Comparison of ENCODE assay signal across 9 cellular contexts in the genomic region with DNA sequence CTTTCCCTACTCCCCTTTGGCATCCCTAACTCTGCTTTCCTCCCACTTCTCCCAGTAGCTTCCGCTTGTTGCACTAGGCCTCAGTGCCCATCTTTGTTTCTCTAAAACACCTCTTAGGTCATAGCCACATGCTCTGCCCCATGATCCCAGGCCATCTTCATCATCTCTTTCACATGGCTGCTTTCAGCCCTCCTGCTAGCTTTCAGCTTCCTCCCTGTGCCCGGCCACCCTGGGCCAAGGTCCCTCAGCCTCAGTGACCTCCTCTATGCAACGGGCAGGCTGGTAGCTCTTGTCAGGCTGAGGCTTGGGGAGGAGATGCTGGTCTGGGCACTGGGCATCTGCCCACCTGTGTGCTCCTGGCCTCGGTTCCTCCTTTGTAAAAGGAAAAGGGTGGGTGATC. TPM values are rescaled to one million over a fixed set of nuclear protein-coding genes. Genes with fewer than 3 reads are reported as not detected.
DNase-seq lines count a peak whose midpoint lies in the region; ATAC-seq and TF ChIP-seq lines count a peak whose summit lies in the region.
"Had no signal": no experiment of that assay in that cellular context is flagged by ENCODE, and none has a peak within 500 bp of the region (broad histone marks: within the 10 kb centered on the region; RNA-seq: fewer than 3 reads in every experiment).

No MANE protein-coding gene starts in this region.

- H3K27ac ChIP-seq in CD4-positive, alpha-beta T cell (ENCODE audit: low read depth, low read length) = peak overlapping the region; percentile 36

- H3K36me3 ChIP-seq in NT2/D1 (ENCODE audit: insufficient read depth, insufficient read length, low read length) = peaks cover 47% of the 10 kb centered on the region

- H3K4me1 Mint-ChIP-seq in CD4-positive, alpha-beta T cell (ENCODE audit: low read depth) = peaks cover 82% of the 10 kb centered on the region
- H3K4me1 Mint-ChIP-seq in osteocyte (ENCODE audit: unreplicated experiment) = peaks cover 62% of the 10 kb centered on the region

- no peaks in the 10 kb centered on the region for H3K27me3 Mint-ChIP-seq in CD4-positive, alpha-beta T cell
- no peaks in the 10 kb centered on the region for H3K27me3 Mint-ChIP-seq in osteocyte (ENCODE audit: unreplicated experiment)

- no peak for DNase-seq in CD4-positive, alpha-beta T cell
- no peak for DNase-seq in NT2/D1 (ENCODE audit: low read depth, low spot score)
- DNase-seq in epithelial cell of proximal tubule (ENCODE audit: low read depth) = no peak
- DNase-seq in osteocyte (ENCODE audit: extremely low spot score, unreplicated experiment) = no peak
- no peak for DNase-seq in NCI-H2196 (lab: John Stamatoyannopoulos, UW; ENCODE audit: unreplicated experiment)
- no peak for DNase-seq in AG08396 (ENCODE audit: low spot score)
- no peak for DNase-seq in stimulated activated CD4-positive, alpha-beta T cell treated with anti-CD3 and anti-CD28 coated beads, Interleukin-12 subunit alpha, Interleukin-12 subunit beta, amount 100 ng/mL, for 4 hours
- no peak for DNase-seq in NCI-H2227 (lab: John Stamatoyannopoulos, UW; ENCODE audit: unreplicated experiment)
- DNase-seq: PC-3 had no signal

- peak overlapping the region; percentile 83 for H3K27ac Mint-ChIP-seq in CD4-positive, alpha-beta T cell
- H3K27ac Mint-ChIP-seq in osteocyte (ENCODE audit: unreplicated experiment) = peak overlapping the region; percentile 92

- H3K36me3 Mint-ChIP-seq in CD4-positive, alpha-beta T cell (ENCODE audit: low read depth) = peaks cover 44% of the 10 kb centered on the region
- H3K36me3 Mint-ChIP-seq in osteocyte (ENCODE audit: unreplicated experiment) = peaks cover 7% of the 10 kb centered on the region

- intact Hi-C loops in CD4-positive, alpha-beta T cell (cut with DNase I, micrococcal nuclease) = loop anchor here in 1 of 2 experiments (2.0 to 10.0 kb wide), 3 partner anchors 61 to 341 kb away; partner anchors contain the start of genes CLPX and SPG21

- POLR2A ChIA-PET in CD4-positive, alpha-beta T cell (lab: Charles Lee) = interaction anchor here (1.1 to 4.2 kb wide), 4 partner anchors 8 to 50 kb away, joined by 3 to 33 read pairs (median 8); partner anchors contain the start of gene PIF1

- CTCF ChIA-PET in CD4-positive, alpha-beta T cell (lab: Charles Lee) = interaction anchor here (0.7 to 2.3 kb wide), 3 partner anchors 10 to 61 kb away, joined by 3 to 6 read pairs (median 3); no protein-coding TSS in a partner anchor

- no peaks in the 10 kb centered on the region for H3K9me3 ChIP-seq in CD4-positive, alpha-beta T cell (ENCODE audit: control insufficient read depth, low read length)
- H3K9me3 ChIP-seq in NT2/D1 (ENCODE audit: insufficient read depth, low read length) = no peaks in the 10 kb centered on the region

- H3K4me3 ChIP-seq in NT2/D1 (ENCODE audit: insufficient read length, low read depth) (no peak overlapping the region), epithelial cell of proximal tubule (ENCODE audit: low read depth, low read length) (peak overlapping the region; percentile 29)

- no peak for ATAC-seq in CD4-positive, alpha-beta T cell (ENCODE audit: poor library complexity)
- ATAC-seq: PC-3 had no signal

- peaks cover 13% of the 10 kb centered on the region for H3K4me1 ChIP-seq in NT2/D1 (ENCODE audit: insufficient read depth, insufficient read length)

- H3K9me3 Mint-ChIP-seq in CD4-positive, alpha-beta T cell = no peaks in the 10 kb centered on the region
- H3K9me3 Mint-ChIP-seq in osteocyte (ENCODE audit: unreplicated experiment) = no peaks in the 10 kb centered on the region

- no peaks in the 10 kb centered on the region for H3K27me3 ChIP-seq in CD4-positive, alpha-beta T cell (ENCODE audit: control insufficient read depth, insufficient read depth, low read length)
- no peaks in the 10 kb centered on the region for H3K27me3 ChIP-seq in NT2/D1 (ENCODE audit: insufficient read depth, insufficient read length)

- peak overlapping the region; percentile 96 for H3K4me3 Mint-ChIP-seq in CD4-positive, alpha-beta T cell
- peak overlapping the region; percentile 90 for H3K4me3 Mint-ChIP-seq in osteocyte (ENCODE audit: unreplicated experiment)

- TF ChIP-seq CTCF in CD4-positive, alpha-beta T cell (IDR thresholded peaks at IDR 0.05) = no peak
- TF ChIP-seq CTCF in epithelial cell of proximal tubule (conservative IDR thresholded peaks at IDR 0.05; ENCODE audit: low read depth, low read length) (no peak), osteocyte (IDR thresholded peaks at IDR 0.05) (no peak)

- peak overlapping the region; percentile 43 for H3K9ac ChIP-seq in NT2/D1 (ENCODE audit: insufficient read length, low read depth)

RNA-seq across cellular contexts. Expression of gene PLEKHO2, which starts 2.3 kb away (rescaled TPM):
- total RNA-seq in CD4-positive, alpha-beta T cell = 1 to 10 TPM; 5.6 to 5.9 TPM
- 3.9 and 6.4 TPM in 2 replicates for total RNA-seq in epithelial cell of proximal tubule
- 24.5 and 24.7 TPM in 2 replicates for total RNA-seq in osteocyte

RNA-seq across cellular contexts. Expression of gene PIF1, which starts 18.5 kb away (rescaled TPM):
- under 1 TPM; 0.22 to 0.27 TPM for total RNA-seq in CD4-positive, alpha-beta T cell
- total RNA-seq in epithelial cell of proximal tubule (23.3 and 27.6 TPM in 2 replicates), osteocyte (4.2 and 4.8 TPM in 2 replicates)
